8 cellular contexts compared by ENCODE assay signal in genomic region chr9:92293075-92293354, GRCh38. TPM values are rescaled to one million over a fixed set of nuclear protein-coding genes. Genes with fewer than 3 reads are reported as not detected.
A peak's percentile ranks its signal among the peaks of the same experiment; 100 is the strongest.
DNase-seq lines count a peak whose midpoint lies in the region; ATAC-seq and TF ChIP-seq lines count a peak whose summit lies in the region.

No MANE protein-coding gene starts in this region.

- no peak for TF ChIP-seq CTCF in AG04450 (IDR thresholded peaks at IDR 0.05; ENCODE audit: low read depth, low read length)
- TF ChIP-seq CTCF in choroid plexus epithelial cell (conservative IDR thresholded peaks at IDR 0.05; ENCODE audit: low read depth, low read length), result no peak

- DNase-seq in AG04450 (ENCODE audit: low read depth, low spot score), result no peak
- no peak for DNase-seq in choroid plexus epithelial cell (ENCODE audit: low read depth)
- no peak for DNase-seq in naive B cell
- DNase-seq in islet precursor cell, result no peak
- no peak for DNase-seq in NCI-H2227 (lab: John Stamatoyannopoulos, UW; ENCODE audit: unreplicated experiment)
- no peak for DNase-seq in dedifferentiated amniotic fluid mesenchymal stem cell (ENCODE audit: extremely low spot score)

- CTCF ChIA-PET in AG04450 (lab: Charles Lee), result interaction anchor here (0.8 to 3.9 kb wide), 3 partner anchors 14 to 153 kb away, joined by 3 to 35 read pairs (median 3); no protein-coding TSS in a partner anchor

- POLR2A ChIA-PET in AG04450 (lab: Yijun Ruan, JAX), result no interaction called here

- H3K36me3 Mint-ChIP-seq in IgD-negative memory B cell, result peaks cover 11% of the 10 kb centered on the region
- H3K36me3 Mint-ChIP-seq in naive B cell, result peaks cover 0 to 10% of the 10 kb centered on the region in 2 donors

- H3K27ac Mint-ChIP-seq in IgD-negative memory B cell (peak overlapping the region; percentile 93 to 99 (median 98)), naive B cell (peak overlapping the region; percentile 45 to 97 (median 96))

- H3K27me3 Mint-ChIP-seq in IgD-negative memory B cell (no peaks in the 10 kb centered on the region), naive B cell (no peaks in the 10 kb centered on the region)

- H3K9me3 ChIP-seq in AG04450 (ENCODE audit: control insufficient read depth, insufficient read depth, low read length), result no peaks in the 10 kb centered on the region

- peak overlapping the region; percentile 91 for H3K27ac ChIP-seq in AG04450 (ENCODE audit: low read depth, low read length)

- no peaks in the 10 kb centered on the region for H3K27me3 ChIP-seq in AG04450 (ENCODE audit: control insufficient read depth, insufficient read depth, low read length)

- peaks cover 41 to 47% (median 43%) of the 10 kb centered on the region in 3 donors for H3K4me1 Mint-ChIP-seq in IgD-negative memory B cell
- peaks cover 25 to 49% (median 44%) of the 10 kb centered on the region in 3 donors for H3K4me1 Mint-ChIP-seq in naive B cell

- H3K4me3 ChIP-seq in AG04450 (ENCODE audit: low read depth, low read length) (peak overlapping the region; percentile 88), choroid plexus epithelial cell (ENCODE audit: low read depth, low read length) (peak overlapping the region; percentile 86)

- H3K4me3 Mint-ChIP-seq in IgD-negative memory B cell (peak overlapping the region; percentile 96 to 99 (median 99)), naive B cell (peak overlapping the region; percentile 98 to 99 (median 99))

- ATAC-seq in naive B cell (ENCODE audit: low read depth in 2 of 2) (no peak), GM19023 (IDR thresholded peaks at IDR 0.05; ENCODE audit: unreplicated experiment) (no peak)

- H3K9me3 Mint-ChIP-seq in IgD-negative memory B cell (no peaks in the 10 kb centered on the region), naive B cell (no peaks in the 10 kb centered on the region)

RNA-seq across cellular contexts. Expression of gene IARS1, which starts 0.5 kb away (rescaled TPM):
- polyA plus RNA-seq in AG04450 (2011; rRNA removed), result 206 and 217 TPM in 2 replicates
- 256 and 371 TPM in 2 replicates for polyA minus RNA-seq in AG04450 (2011; rRNA and poly(A)+ RNA removed)
- polyA plus RNA-seq in IgD-negative memory B cell, result 48.2 TPM
- polyA plus RNA-seq in naive B cell (ENCODE audit: low read depth in 6 of 6), result 10 to 100 TPM; 30.1 to 54.0 (median 40.8) TPM

RNA-seq across cellular contexts. Expression of gene NOL8, which starts 32.1 kb away (rescaled TPM):
- polyA plus RNA-seq in AG04450 (2011; rRNA removed) (19.1 and 27.9 TPM in 2 replicates), IgD-negative memory B cell (36.7 TPM), naive B cell (ENCODE audit: low read depth in 6 of 6) (10 to 100 TPM; 18.6 to 37.0 (median 26.9) TPM)
- 18.4 and 34.8 TPM in 2 replicates for polyA minus RNA-seq in AG04450 (2011; rRNA and poly(A)+ RNA removed)

RNA-seq across cellular contexts. Expression of gene CENPP, which starts 32.7 kb away (rescaled TPM):
- 2.2 and 4.4 TPM in 2 replicates for polyA plus RNA-seq in AG04450 (2011; rRNA removed)
- 1.1 and 1.6 TPM in 2 replicates for polyA minus RNA-seq in AG04450 (2011; rRNA and poly(A)+ RNA removed)
- 1.9 TPM for polyA plus RNA-seq in IgD-negative memory B cell
- 1 to 10 TPM; 2.9 to 5.3 (median 4.2) TPM for polyA plus RNA-seq in naive B cell (ENCODE audit: low read depth in 6 of 6)
